ENCODE assay signal across 15 cellular contexts in genomic region chr22:31734512-31734911, GRCh38. TPM values are rescaled to one million over a fixed set of nuclear protein-coding genes. Genes with fewer than 3 reads are reported as not detected.
A peak's percentile ranks its signal among the peaks of the same experiment; 100 is the strongest.
DNase-seq lines count a peak whose midpoint lies in the region; ATAC-seq and TF ChIP-seq lines count a peak whose summit lies in the region.
"Had no signal": no experiment of that assay in that cellular context is flagged by ENCODE, and none has a peak within 500 bp of the region (broad histone marks: within the 10 kb centered on the region; RNA-seq: fewer than 3 reads in every experiment).

No MANE protein-coding gene starts in this region.

- H3K4me1 ChIP-seq in mesodermal cell (ENCODE audit: control insufficient read depth, insufficient read depth, low read length, poor library complexity, severe bottlenecking): peaks cover 9% of the 10 kb centered on the region
- H3K4me1 ChIP-seq: gastrocnemius medialis had no signal

- H3K4me3 Mint-ChIP-seq in chondrocyte (ENCODE audit: unreplicated experiment): no peak overlapping the region
- H3K4me3 Mint-ChIP-seq in activated naive CD8-positive, alpha-beta T cell treated with anti-CD3 and anti-CD28 coated beads for 36 hours: no peak overlapping the region
- H3K4me3 Mint-ChIP-seq: CD4-positive, alpha-beta T cell; natural killer cell had no signal

- H3K4me3 ChIP-seq in AG10803 (ENCODE audit: low read length) (no peak overlapping the region), mesodermal cell (ENCODE audit: extremely low read depth, insufficient read depth, low read length, poor library complexity, severe bottlenecking) (no peak overlapping the region)
- H3K4me3 ChIP-seq: gastrocnemius medialis had no signal

- DNase-seq in AG10803 (ENCODE audit: low read depth) (peak; percentile 75), M059J (ENCODE audit: low read depth) (peak; percentile 62), chondrocyte (ENCODE audit: low spot score) (no peak), GM10266 (ENCODE audit: extremely low spot score) (no peak)
- DNase-seq in stimulated activated CD4-positive, alpha-beta T cell treated with anti-CD3 and anti-CD28 coated beads, Interleukin-12 subunit alpha, Interleukin-12 subunit beta, amount 100 ng/mL, for 4 hours: no peak
- no peak for DNase-seq in activated naive CD8-positive, alpha-beta T cell treated with anti-CD3 and anti-CD28 coated beads for 36 hours
- DNase-seq: CD4-positive, alpha-beta T cell; cerebellar nuclear complex; gastrocnemius medialis; left cardiac atrium; natural killer cell; NCI-H1436 treated with DMSO at 0.1 percent for 48 hours; NK-92 treated with Interleukin-12 subunit alpha and Interleukin-12 subunit beta, amount 100 ng/mL, for 24 hours had no signal

- peak overlapping the region; percentile 30 for H3K27ac ChIP-seq in mesodermal cell (ENCODE audit: low read depth, low read length, severe bottlenecking)
- H3K27ac ChIP-seq: gastrocnemius medialis had no signal

- no peak for ATAC-seq in GM21515 (IDR thresholded peaks at IDR 0.05; ENCODE audit: unreplicated experiment)
- ATAC-seq: gastrocnemius medialis, natural killer cell had no signal

- TF ChIP-seq CTCF in AG10803 (conservative IDR thresholded peaks at IDR 0.05; ENCODE audit: low read length) (no peak), chondrocyte (IDR thresholded peaks at IDR 0.05) (no peak), GM10266 (IDR thresholded peaks at IDR 0.05; ENCODE audit: control insufficient read depth, insufficient read depth, low read depth, missing control alignments) (no peak)

- peaks cover 20% of the 10 kb centered on the region for H3K4me1 Mint-ChIP-seq in chondrocyte (ENCODE audit: low read depth)
- H3K4me1 Mint-ChIP-seq in activated naive CD8-positive, alpha-beta T cell treated with anti-CD3 and anti-CD28 coated beads for 36 hours: peaks cover 24% of the 10 kb centered on the region

- peak overlapping the region; percentile 59 for H3K27ac Mint-ChIP-seq in chondrocyte (ENCODE audit: unreplicated experiment)
- H3K27ac Mint-ChIP-seq in activated naive CD8-positive, alpha-beta T cell treated with anti-CD3 and anti-CD28 coated beads for 36 hours: no peak overlapping the region
- H3K27ac Mint-ChIP-seq: CD4-positive, alpha-beta T cell had no signal

- peaks cover 5% of the 10 kb centered on the region for H3K36me3 Mint-ChIP-seq in chondrocyte (ENCODE audit: low read depth)
- peaks cover 22% of the 10 kb centered on the region for H3K36me3 Mint-ChIP-seq in activated naive CD8-positive, alpha-beta T cell treated with anti-CD3 and anti-CD28 coated beads for 36 hours

- WGBS in mesodermal cell (ENCODE audit: insufficient coverage in 2 of 2), 2 experiments: no CpG with 5 or more reads among the region's 1 CpG

- no peaks in the 10 kb centered on the region for H3K9me3 Mint-ChIP-seq in chondrocyte (ENCODE audit: low read depth)
- no peaks in the 10 kb centered on the region for H3K9me3 Mint-ChIP-seq in activated naive CD8-positive, alpha-beta T cell treated with anti-CD3 and anti-CD28 coated beads for 36 hours
- H3K9me3 Mint-ChIP-seq: CD4-positive, alpha-beta T cell; natural killer cell had no signal

- H3K36me3 ChIP-seq in mesodermal cell (ENCODE audit: control insufficient read depth, insufficient read depth, low read length): peaks cover 51% of the 10 kb centered on the region

- H3K27me3 Mint-ChIP-seq in chondrocyte (ENCODE audit: low read depth): no peaks in the 10 kb centered on the region
- H3K27me3 Mint-ChIP-seq in activated naive CD8-positive, alpha-beta T cell treated with anti-CD3 and anti-CD28 coated beads for 36 hours: no peaks in the 10 kb centered on the region
- H3K27me3 Mint-ChIP-seq: CD4-positive, alpha-beta T cell had no signal

- H3K9me3 ChIP-seq in mesodermal cell (ENCODE audit: control insufficient read depth, low read length): no peaks in the 10 kb centered on the region
- H3K9me3 ChIP-seq: gastrocnemius medialis had no signal

RNA-seq across cellular contexts. Expression of gene PRR14L, which starts 15.4 kb away (rescaled TPM):
- 12.8 and 14.9 TPM in 2 replicates for total RNA-seq in M059J (2014; rRNA removed; shearing (Covaris generic))
- total RNA-seq in chondrocyte: 45.1 to 50.0 TPM (median 49.1 TPM) in 3 replicates
- 14.1 TPM for polyA plus RNA-seq in mesodermal cell (2013, experiment 1 of 2)
- 11.2 TPM for polyA plus RNA-seq in mesodermal cell (2013, experiment 2 of 2)
- 10 to 100 TPM; 34.7 to 38.3 TPM for total RNA-seq in activated naive CD8-positive, alpha-beta T cell treated with anti-CD3 and anti-CD28 coated beads for 36 hours

RNA-seq across cellular contexts. Expression of gene DEPDC5, which starts 19.3 kb away (rescaled TPM):
- total RNA-seq in M059J (2014; rRNA removed; shearing (Covaris generic)): 1.5 and 1.8 TPM in 2 replicates
- total RNA-seq in chondrocyte: 14.8 to 21.7 TPM (median 17.0 TPM) in 3 replicates
- 10.4 TPM for polyA plus RNA-seq in mesodermal cell (2013, experiment 1 of 2)
- polyA plus RNA-seq in mesodermal cell (2013, experiment 2 of 2): 9.7 TPM
- 10 to 100 TPM; 33.8 to 39.3 TPM for total RNA-seq in activated naive CD8-positive, alpha-beta T cell treated with anti-CD3 and anti-CD28 coated beads for 36 hours

Comparison
In these comparisons a context has a peak if more than half of its experiments do, and no peak if none do; other contexts are left out.
1. DNase-seq: peak in AG10803 (single experiment) and M059J (single experiment); none in chondrocyte (single experiment), stimulated activated CD4-positive, alpha-beta T cell treated with anti-CD3 and anti-CD28 coated beads, Interleukin-12 subunit alpha, Interleukin-12 subunit beta, amount 100 ng/mL, for 4 hours (single experiment), activated naive CD8-positive, alpha-beta T cell treated with anti-CD3 and anti-CD28 coated beads for 36 hours (single experiment) and GM10266 (single experiment).